ENCODE assay signal across 12 cellular contexts in the genomic region with DNA sequence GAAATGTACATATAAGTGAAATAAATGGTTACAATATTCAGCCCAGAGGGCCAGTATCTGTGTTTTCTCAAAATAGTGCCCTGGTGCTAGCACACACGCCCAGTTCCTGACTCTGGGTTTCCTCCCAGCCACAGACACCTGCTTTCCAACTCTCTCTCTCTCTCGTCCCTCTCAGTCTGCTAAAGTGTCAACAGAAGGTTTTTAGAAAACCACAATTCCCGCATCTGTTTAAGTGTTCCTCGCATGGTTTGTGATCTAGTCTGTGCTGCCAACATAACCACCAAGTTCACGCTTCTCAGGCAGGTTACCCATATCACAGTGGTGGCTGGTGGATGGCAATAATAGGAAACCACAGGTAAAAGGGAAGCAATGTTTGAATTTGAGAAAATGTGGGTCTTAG. TPM values are rescaled to one million over a fixed set of nuclear protein-coding genes. Genes with fewer than 3 reads are reported as not detected.
DNase-seq lines count a peak whose midpoint lies in the region; ATAC-seq and TF ChIP-seq lines count a peak whose summit lies in the region.
"Had no signal": no experiment of that assay in that cellular context is flagged by ENCODE, and none has a peak within 500 bp of the region (broad histone marks: within the 10 kb centered on the region; RNA-seq: fewer than 3 reads in every experiment).

No MANE protein-coding gene starts in this region.

- peaks cover 74 to 80% of the 10 kb centered on the region in 2 donors for H3K36me3 Mint-ChIP-seq in CD4-positive, alpha-beta memory T cell

- H3K27ac Mint-ChIP-seq in CD4-positive, alpha-beta memory T cell, result peak overlapping the region; percentile 4 to 89 (median 78)
- H3K27ac Mint-ChIP-seq: nephron progenitor cell had no signal

- H3K4me1 ChIP-seq in CD4-positive, alpha-beta memory T cell (ENCODE audit: insufficient read depth, low read length), result peaks cover 65% of the 10 kb centered on the region
- H3K4me1 ChIP-seq in lower lobe of right lung, result no peaks in the 10 kb centered on the region
- H3K4me1 ChIP-seq: uterus had no signal

- H3K4me3 ChIP-seq in CD4-positive, alpha-beta memory T cell (ENCODE audit: low read length in 2 of 2), result peak overlapping the region in 1 of 2 donors; percentile 20
- H3K4me3 ChIP-seq in lower lobe of right lung, result no peak overlapping the region
- H3K4me3 ChIP-seq: uterus had no signal

- intact Hi-C loops in CD4-positive, alpha-beta memory T cell (cut with micrococcal nuclease), result no loop called here
- intact Hi-C loops in lower lobe of right lung (cut with DNase I), result no loop called here

- H3K36me3 ChIP-seq in CD4-positive, alpha-beta memory T cell (ENCODE audit: insufficient read depth, low read length), result peaks cover 38% of the 10 kb centered on the region
- H3K36me3 ChIP-seq in lower lobe of right lung, result peaks cover 100% of the 10 kb centered on the region
- H3K36me3 ChIP-seq: uterus had no signal

- TF ChIP-seq POLR2A in erythroblast (IDR thresholded peaks at IDR 0.05; ENCODE audit: low read length), result no peak

- H3K4me3 Mint-ChIP-seq in CD4-positive, alpha-beta memory T cell, result peak overlapping the region; percentile 37 to 80 (median 69)
- H3K4me3 Mint-ChIP-seq: CD14-positive monocyte, nephron progenitor cell had no signal

- H3K27me3 Mint-ChIP-seq in CD4-positive, alpha-beta memory T cell, result no peaks in the 10 kb centered on the region

- H3K4me1 Mint-ChIP-seq in CD4-positive, alpha-beta memory T cell, result peaks cover 41 to 79% (median 56%) of the 10 kb centered on the region in 4 donors
- H3K4me1 Mint-ChIP-seq: CD14-positive monocyte had no signal

- H3K9me3 Mint-ChIP-seq in CD4-positive, alpha-beta memory T cell, result no peaks in the 10 kb centered on the region
- H3K9me3 Mint-ChIP-seq: nephron progenitor cell had no signal

- no peaks in the 10 kb centered on the region for H3K27me3 ChIP-seq in CD4-positive, alpha-beta memory T cell (ENCODE audit: insufficient read depth, low read length)
- no peaks in the 10 kb centered on the region for H3K27me3 ChIP-seq in lower lobe of right lung (ENCODE audit: low read depth)
- H3K27me3 ChIP-seq: uterus had no signal

- no peak for TF ChIP-seq CTCF in lower lobe of right lung (IDR thresholded peaks at IDR 0.05)

- peak; percentile 46 for ATAC-seq in GM19463 (IDR thresholded peaks at IDR 0.05; ENCODE audit: unreplicated experiment)
- peak; percentile 24 to 25 for ATAC-seq in lower lobe of right lung

- no peaks in the 10 kb centered on the region for H3K9me3 ChIP-seq in CD4-positive, alpha-beta memory T cell (ENCODE audit: control insufficient read depth in 1 of 2, low read length in 2 of 2)
- H3K9me3 ChIP-seq in lower lobe of right lung, result no peaks in the 10 kb centered on the region
- H3K9me3 ChIP-seq: uterus had no signal

- DNase-seq in CD4-positive, alpha-beta memory T cell, result peak; percentile 41 to 59 (median 45)
- DNase-seq in RPMI8226, result peak; percentile 38
- no peak for DNase-seq in lower lobe of right lung
- no peak for DNase-seq in NCI-H1048 (lab: John Stamatoyannopoulos, UW)
- no peak for DNase-seq in kidney tubule cell (ENCODE audit: low spot score)
- no peak for DNase-seq in erythroblast (lab: John Stamatoyannopoulos, UW)
- no peak for DNase-seq in DMS53 (lab: John Stamatoyannopoulos, UW)
- DNase-seq: nephron progenitor cell, SW 1271, uterus had no signal

- CTCF ChIA-PET in CD4-positive, alpha-beta memory T cell (lab: Charles Lee; ENCODE audit: partially characterized antibody), result no interaction called here

- POLR2A ChIA-PET in CD4-positive, alpha-beta memory T cell (lab: Charles Lee; ENCODE audit: partially characterized antibody), result no interaction called here

- peak overlapping the region; percentile 11 for H3K27ac ChIP-seq in CD4-positive, alpha-beta memory T cell (ENCODE audit: low read depth, low read length)
- no peak overlapping the region for H3K27ac ChIP-seq in lower lobe of right lung
- H3K27ac ChIP-seq: uterus had no signal

RNA-seq across cellular contexts. Expression of gene UPF3A, which starts 17.8 kb away (rescaled TPM):
- 10 to 100 TPM; 85.9 to 91.2 TPM for total RNA-seq in CD4-positive, alpha-beta memory T cell
- 10 to 100 TPM; 11.2 to 34.5 TPM for polyA plus RNA-seq in CD4-positive, alpha-beta memory T cell
- 38.9 TPM for total RNA-seq in lower lobe of right lung

RNA-seq across cellular contexts. Expression of gene CDC16, which starts 28.9 kb away (rescaled TPM):
- total RNA-seq in CD4-positive, alpha-beta memory T cell, result 10 to 100 TPM; 86.0 to 87.9 TPM
- polyA plus RNA-seq in CD4-positive, alpha-beta memory T cell, result 10 to 100 TPM; 12.9 to 21.5 TPM
- total RNA-seq in lower lobe of right lung, result 66.5 TPM

RNA-seq across cellular contexts. Expression of gene CHAMP1, which starts 50.7 kb away (rescaled TPM):
- 10 to 100 TPM; 24.0 to 25.1 TPM for total RNA-seq in CD4-positive, alpha-beta memory T cell
- 1 to 10 TPM; 5.4 to 8.6 TPM for polyA plus RNA-seq in CD4-positive, alpha-beta memory T cell
- total RNA-seq in lower lobe of right lung, result 19.3 TPM

Comparison
In these comparisons a context has a peak if more than half of its experiments do, and no peak if none do; other contexts are left out.
1. DNase-seq: peak in CD4-positive, alpha-beta memory T cell (5 of 5) and RPMI8226 (single experiment); none in lower lobe of right lung (single experiment), NCI-H1048 (single experiment), kidney tubule cell (single experiment), erythroblast (0 of 2) and DMS53 (single experiment).